ENCODE assay signal across 13 cellular contexts in the genomic region with DNA sequence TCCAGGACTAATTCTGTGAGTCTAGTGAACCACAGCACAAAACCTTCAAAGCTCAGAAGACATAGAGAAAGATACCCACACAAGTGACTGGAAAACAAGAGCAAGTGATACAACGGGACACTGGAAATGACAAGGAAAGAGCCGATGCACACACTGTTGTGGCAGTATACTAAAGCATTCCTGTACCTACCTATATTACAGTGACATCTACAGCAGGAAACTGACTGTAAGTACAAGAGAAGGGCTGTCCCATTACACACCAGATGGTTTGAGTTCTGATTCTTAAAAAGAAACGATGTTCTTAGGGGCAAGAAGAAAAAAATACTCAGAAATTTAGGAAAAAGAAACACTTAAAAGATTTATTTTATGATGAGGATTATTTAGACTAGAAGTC. TPM values are rescaled to one million over a fixed set of nuclear protein-coding genes. Genes with fewer than 3 reads are reported as not detected.
DNase-seq lines count a peak whose midpoint lies in the region; ATAC-seq and TF ChIP-seq lines count a peak whose summit lies in the region.
"Had no signal": no experiment of that assay in that cellular context is flagged by ENCODE, and none has a peak within 500 bp of the region (broad histone marks: within the 10 kb centered on the region; RNA-seq: fewer than 3 reads in every experiment).

No MANE protein-coding gene starts in this region.

- ATAC-seq in DND-41 (ENCODE audit: insufficient read depth, low read depth) (peak; percentile 50), PC-3 (no peak), esophagus mucosa (peak; percentile 52), GM21737 (IDR thresholded peaks at IDR 0.05; ENCODE audit: unreplicated experiment) (no peak), GM19324 (IDR thresholded peaks at IDR 0.05; ENCODE audit: low FRiP score, unreplicated experiment) (no peak)

- peak overlapping the region; percentile 50 for H3K9ac ChIP-seq in DND-41 (ENCODE audit: low read depth, low read length)
- H3K9ac ChIP-seq in PC-3 (ENCODE audit: low read length) = peak overlapping the region; percentile 12
- H3K9ac ChIP-seq in skeletal muscle tissue (ENCODE audit: low read depth in 1 of 3, low read length in 3 of 3) = no peak overlapping the region

- DNase-seq in DND-41 (no peak), PC-3 (no peak), DMS 273 treated with DMSO at 0.1 percent for 48 hours (lab: John Stamatoyannopoulos, UW) (no peak), ACHN (no peak)
- DNase-seq: aorta; left colon; NCI-H1694; stimulated activated CD8-positive, alpha-beta memory T cell treated with anti-CD3 and anti-CD28 coated beads, Interleukin-4, amount 100 ng/mL, for 48 hours; WERI-Rb-1 had no signal

- CTCF ChIA-PET in PC-3 (lab: Charles Lee) = no interaction called here

- H3K27me3 ChIP-seq in DND-41 (ENCODE audit: insufficient read depth, low read length, poor library complexity) = no peaks in the 10 kb centered on the region
- no peaks in the 10 kb centered on the region for H3K27me3 ChIP-seq in PC-3 (ENCODE audit: low read length)
- H3K27me3 ChIP-seq in skeletal muscle tissue (ENCODE audit: control insufficient read depth in 3 of 3, insufficient read depth in 3 of 3, low read length in 3 of 3) = no peaks in the 10 kb centered on the region

- TF ChIP-seq CTCF in DND-41 (IDR thresholded peaks at IDR 0.05; ENCODE audit: borderline replicate concordance, extremely low read depth, low read length, poor library complexity, severe bottlenecking) = peak; percentile 26
- no peak for TF ChIP-seq CTCF in PC-3 (conservative IDR thresholded peaks at IDR 0.05; ENCODE audit: low read depth, low read length)

- H3K4me1 ChIP-seq in DND-41 (ENCODE audit: insufficient read depth, low read length) = peaks cover 48% of the 10 kb centered on the region
- H3K4me1 ChIP-seq in PC-3 (ENCODE audit: insufficient read depth, low read length) = peaks cover 48% of the 10 kb centered on the region
- H3K4me1 ChIP-seq in skeletal muscle tissue (ENCODE audit: control insufficient read depth in 3 of 3, insufficient read depth in 3 of 3, low read length in 3 of 3) = peaks cover 41 to 54% (median 48%) of the 10 kb centered on the region in 3 donors

- H3K79me2 ChIP-seq in DND-41 (ENCODE audit: insufficient read depth, low read length) (peaks cover 96% of the 10 kb centered on the region), PC-3 (ENCODE audit: low read length) (peaks cover 89% of the 10 kb centered on the region)

- no peaks in the 10 kb centered on the region for H3K9me3 ChIP-seq in DND-41 (ENCODE audit: insufficient read depth, low read length, severe bottlenecking)
- no peaks in the 10 kb centered on the region for H3K9me3 ChIP-seq in PC-3 (ENCODE audit: low read length)
- no peaks in the 10 kb centered on the region for H3K9me3 ChIP-seq in skeletal muscle tissue (ENCODE audit: control insufficient read depth in 3 of 3, low read length in 3 of 3)

- intact Hi-C loops in PC-3 (cut with micrococcal nuclease) = no loop called here

- no peaks in the 10 kb centered on the region for H3K9me2 ChIP-seq in PC-3 (replicated peaks; ENCODE audit: low read length)

- H3K27ac ChIP-seq in DND-41 (ENCODE audit: low read length) (peak overlapping the region; percentile 89), PC-3 (ENCODE audit: low read length) (peak overlapping the region; percentile 83), skeletal muscle tissue (ENCODE audit: low read depth, low read length) (peak overlapping the region; percentile 28)
- H3K27ac ChIP-seq: WERI-Rb-1 had no signal

- H3K36me3 ChIP-seq in DND-41 (ENCODE audit: insufficient read depth, low read length) (peaks cover 68% of the 10 kb centered on the region), PC-3 (ENCODE audit: low read depth, low read length) (peaks cover 16% of the 10 kb centered on the region), skeletal muscle tissue (ENCODE audit: control insufficient read depth in 3 of 3, insufficient read depth in 3 of 3, low read length in 3 of 3) (peaks cover 0 to 7% (median 0%) of the 10 kb centered on the region in 3 donors)

- BruUV-seq in PC-3 (replicated peaks; lab: Mats Ljungman, UMichigan) = no TSS peak

- H3K4me2 ChIP-seq in DND-41 (ENCODE audit: insufficient read depth, low read length) (peak overlapping the region; percentile 59), PC-3 (ENCODE audit: low read length) (peak overlapping the region; percentile 76)

- POLR2A ChIA-PET in PC-3 (lab: Charles Lee; ENCODE audit: unreplicated experiment) = no interaction called here

- H4K20me1 ChIP-seq in DND-41 (ENCODE audit: insufficient read depth, low read length) = peaks cover 22% of the 10 kb centered on the region; the same call in 1 of the 2 replicates
- peaks cover 10% of the 10 kb centered on the region; the same call in 1 of the 2 replicates for H4K20me1 ChIP-seq in PC-3 (ENCODE audit: low read length)

- H3K4me3 ChIP-seq in DND-41 (ENCODE audit: low read depth in 1 of 2, low read length in 2 of 2) = peak overlapping the region in 1 of 2 experiments; percentile 39; a peak in 1 of 4 replicates
- H3K4me3 ChIP-seq in PC-3 (ENCODE audit: low read length) = peak overlapping the region; percentile 51; the same call in 1 of the 2 replicates
- no peak overlapping the region for H3K4me3 ChIP-seq in skeletal muscle tissue (ENCODE audit: low read length in 3 of 3)

- H2AFZ ChIP-seq in DND-41 (ENCODE audit: low read depth, low read length) (no peak overlapping the region), PC-3 (ENCODE audit: low read length) (no peak overlapping the region)

- peaks cover 6% of the 10 kb centered on the region for H3F3A ChIP-seq in PC-3 (ENCODE audit: low read length, unreplicated experiment)

- in situ Hi-C loops in ACHN (cut with HindIII; ENCODE audit: low pct_ligation_motif_present, low pct_unique_long_range_greater_than_20kb, low sequenced_read_pairs) = no loop called here

RNA-seq across cellular contexts. Expression of a gene that starts 18.5 kb away (rescaled TPM):
- total RNA-seq in PC-3 (2014; rRNA removed) = 23.7 and 30.8 TPM in 2 replicates
- total RNA-seq in esophagus mucosa = 13.8 TPM
- total RNA-seq in skeletal muscle tissue = 62.6 TPM

Comparison
In these comparisons a context has a peak if more than half of its experiments do, and no peak if none do; other contexts are left out.
1. ATAC-seq: peak in DND-41 (single experiment) and esophagus mucosa (single experiment); none in PC-3 (single experiment), GM21737 (single experiment) and GM19324 (single experiment).
2. H3K27ac ChIP-seq: peak in every context shown above with its lines; median percentile 89 in DND-41; 83 in PC-3; 28 in skeletal muscle tissue.
3. H3K9ac ChIP-seq: peak in DND-41 (single experiment) and PC-3 (single experiment); none in skeletal muscle tissue (0 of 3).